In the genomic region with DNA sequence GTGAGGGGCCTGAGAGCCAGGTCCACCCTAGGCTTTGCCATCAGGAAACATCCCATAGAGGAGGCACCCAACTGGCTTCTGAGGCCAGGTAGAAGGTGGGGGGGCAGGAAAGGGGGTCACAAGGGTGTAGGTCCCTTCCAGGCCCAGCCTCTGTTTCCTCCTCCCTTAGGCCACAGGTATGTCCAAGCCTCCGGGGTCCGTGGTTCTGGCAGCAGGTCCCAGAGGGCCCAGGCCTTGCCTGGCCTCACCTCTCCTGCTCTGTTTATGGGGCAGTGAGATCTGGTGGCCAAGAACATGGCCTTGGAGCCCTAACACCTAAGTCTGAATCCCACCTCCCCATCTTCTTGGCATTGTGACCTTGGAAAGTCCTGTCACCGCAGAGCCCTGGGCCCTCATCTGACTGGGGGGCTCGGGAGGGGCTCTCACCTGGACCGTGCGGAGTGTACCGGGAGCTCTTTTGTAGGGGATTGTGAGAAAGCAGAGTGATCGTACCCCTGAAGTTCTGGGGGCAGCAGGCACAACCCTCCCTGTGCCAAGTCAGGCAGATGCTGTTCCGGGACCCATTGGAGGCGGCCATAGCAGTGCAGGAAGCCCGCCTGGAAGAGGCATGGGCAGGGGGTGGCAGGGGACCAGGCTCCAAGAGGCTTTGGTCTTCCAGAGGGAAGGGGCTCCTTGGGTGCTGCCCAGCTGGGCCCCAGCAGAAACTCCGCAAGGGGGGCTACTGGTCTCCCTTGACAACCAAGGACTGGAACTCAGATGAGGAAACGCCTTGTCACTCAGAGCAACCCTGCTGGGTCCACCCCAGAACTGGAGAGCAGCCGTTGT, we compare ENCODE assay signal across 24 cellular contexts. TPM values are rescaled to one million over a fixed set of nuclear protein-coding genes. Genes with fewer than 3 reads are reported as not detected.
DNase-seq lines count a peak whose midpoint lies in the region; ATAC-seq and TF ChIP-seq lines count a peak whose summit lies in the region.
"Had no signal": no experiment of that assay in that cellular context is flagged by ENCODE, and none has a peak within 500 bp of the region (broad histone marks: within the 10 kb centered on the region; RNA-seq: fewer than 3 reads in every experiment).

No MANE protein-coding gene starts in this region.

- H3K27ac ChIP-seq in PC-3 (ENCODE audit: low read length), result peak overlapping the region; percentile 74
- H3K27ac ChIP-seq in aorta (ENCODE audit: low read depth in 1 of 2, low read length in 2 of 2), result no peak overlapping the region
- H3K27ac ChIP-seq: heart left ventricle, neural progenitor cell, stomach had no signal

- H2AFZ ChIP-seq in PC-3 (ENCODE audit: low read length), result no peak overlapping the region
- H2AFZ ChIP-seq: neural progenitor cell had no signal

- H3K79me2 ChIP-seq in PC-3 (ENCODE audit: low read length), result peaks cover 45% of the 10 kb centered on the region

- H3K27me3 ChIP-seq in PC-3 (ENCODE audit: low read length), result no peaks in the 10 kb centered on the region
- no peaks in the 10 kb centered on the region for H3K27me3 ChIP-seq in aorta (ENCODE audit: control insufficient read depth in 1 of 2, insufficient read depth in 2 of 2, low read length in 1 of 2)
- H3K27me3 ChIP-seq: neural progenitor cell had no signal

- no peaks in the 10 kb centered on the region for H4K20me1 ChIP-seq in PC-3 (ENCODE audit: low read length)

- 86 to 88% methylated on average over 14 of the region's 14 CpGs for WGBS in aorta, 2 donors

- DNase-seq in cardiac septum (ENCODE audit: low spot score) (peak; percentile 64), left ventricle myocardium superior (no peak), PC-3 (no peak), mesenteric fat pad (ENCODE audit: low spot score) (peak; percentile 72), aorta (peak; percentile 41 to 62), OCI-M1 (lab: John Stamatoyannopoulos, UW) (no peak)
- no peak for DNase-seq in stimulated activated naive CD4-positive, alpha-beta T cell treated with Interleukin-2 at 50 U/mL for 16 hours (lab: John Stamatoyannopoulos, UW)
- DNase-seq: activated CD4-positive, alpha-beta T cell treated with anti-CD3 and anti-CD28 coated beads, Interleukin-2, amount 10 ng/mL, durations not matched to agents 7 days and 5 days; activated CD8-positive, alpha-beta memory T cell treated with anti-CD3 and anti-CD28 coated beads, Interleukin-2, amount 10 ng/mL, durations not matched to agents 7 days and 5 days; activated gamma-delta T cell treated with Interleukin-2 at 50 U/mL for 16 hours; dermis blood vessel endothelial cell; MM.1S; NCI-H1417 treated with DMSO at 0.1 percent for 48 hours; NCI-H2107; NCI-H510A; NK-92 treated with Interleukin-12 subunit alpha and Interleukin-12 subunit beta, amount 100 ng/mL, for 24 hours; stimulated activated CD4-positive, alpha-beta T cell treated with anti-CD3 and anti-CD28 coated beads, Interleukin-4, amount 100 ng/mL, for 4 hours; stomach; trophoblast cell had no signal

- H3K9me2 ChIP-seq in PC-3 (replicated peaks; ENCODE audit: low read length), result no peaks in the 10 kb centered on the region

- peaks cover 35% of the 10 kb centered on the region for H3K4me1 ChIP-seq in PC-3 (ENCODE audit: insufficient read depth, low read length)
- H3K4me1 ChIP-seq in aorta (ENCODE audit: control insufficient read depth in 1 of 2, insufficient read depth in 2 of 2, low read length in 2 of 2), result no peaks in the 10 kb centered on the region
- H3K4me1 ChIP-seq: neural progenitor cell, stomach had no signal

- H3K9ac ChIP-seq in PC-3 (ENCODE audit: low read length), result peak overlapping the region; percentile 49
- H3K9ac ChIP-seq: neural progenitor cell had no signal

- H3K36me3 ChIP-seq in PC-3 (ENCODE audit: low read depth, low read length) (peaks cover 18% of the 10 kb centered on the region; the same call in 1 of the 2 replicates), aorta (ENCODE audit: control insufficient read depth in 1 of 2, insufficient read depth in 2 of 2, low read length in 1 of 2) (no peaks in the 10 kb centered on the region)
- H3K36me3 ChIP-seq: heart left ventricle, neural progenitor cell, stomach had no signal

- H3F3A ChIP-seq in PC-3 (ENCODE audit: low read length, unreplicated experiment), result no peaks in the 10 kb centered on the region

- TF ChIP-seq CTCF in PC-3 (conservative IDR thresholded peaks at IDR 0.05; ENCODE audit: low read depth, low read length), result no peak

- no TSS peak for BruUV-seq in PC-3 (replicated peaks; lab: Mats Ljungman, UMichigan)

- H3K9me3 ChIP-seq in PC-3 (ENCODE audit: low read length) (no peaks in the 10 kb centered on the region), aorta (ENCODE audit: control insufficient read depth, low read length) (no peaks in the 10 kb centered on the region)
- H3K9me3 ChIP-seq: heart left ventricle, stomach had no signal

- intact Hi-C loops in cardiac septum (cut with DNase I), result no loop called here
- intact Hi-C loops in left ventricle myocardium superior (cut with micrococcal nuclease), result no loop called here
- intact Hi-C loops in PC-3 (cut with micrococcal nuclease), result no loop called here
- intact Hi-C loops in aorta (cut with DNase I), result no loop called here

- no peak for ATAC-seq in left ventricle myocardium superior
- no peak for ATAC-seq in PC-3
- no peak for ATAC-seq in aorta (ENCODE audit: low FRiP score)
- ATAC-seq in HG03565 (IDR thresholded peaks at IDR 0.05; ENCODE audit: unreplicated experiment), result no peak
- ATAC-seq: activated CD8-positive, alpha-beta memory T cell treated with anti-CD3 and anti-CD28 coated beads, Interleukin-2, amount 10 ng/mL, durations not matched to agents 7 days and 5 days had no signal

- H3K4me3 ChIP-seq in PC-3 (ENCODE audit: low read length) (no peak overlapping the region), aorta (ENCODE audit: low read length in 2 of 2) (no peak overlapping the region)
- H3K4me3 ChIP-seq: heart left ventricle, neural progenitor cell, stomach had no signal

- CTCF ChIA-PET in PC-3 (lab: Charles Lee), result no interaction called here

- H3K4me2 ChIP-seq in PC-3 (ENCODE audit: low read length), result peak overlapping the region; percentile 61
- H3K4me2 ChIP-seq: neural progenitor cell had no signal

- POLR2A ChIA-PET in PC-3 (lab: Charles Lee; ENCODE audit: unreplicated experiment), result no interaction called here

RNA-seq across cellular contexts. Expression of a gene that starts 21.4 kb away (rescaled TPM):
- total RNA-seq in cardiac septum (0.19 TPM), left ventricle myocardium superior (0.25 TPM), PC-3 (2014; rRNA removed) (0.92 and 1.0 TPM in 2 replicates), mesenteric fat pad (not detected), aorta (under 1 TPM in 1 of 2 donors, not detected in 1; 0.16 TPM)
- 1 to 10 TPM in 1 of 2 donors, under 1 TPM in 1; 0.63 to 3.7 TPM for polyA plus RNA-seq in aorta
- total RNA-seq: activated CD4-positive, alpha-beta T cell treated with anti-CD3 and anti-CD28 coated beads, Interleukin-2, amount 10 ng/mL, durations not matched to agents 7 days and 5 days; activated CD8-positive, alpha-beta memory T cell treated with anti-CD3 and anti-CD28 coated beads, Interleukin-2, amount 10 ng/mL, durations not matched to agents 7 days and 5 days; dermis blood vessel endothelial cell; fibroblast of villous mesenchyme; stomach; T-helper 2 cell treated with Interferon-gamma antibody and Interleukin-4, amounts not matched to agents 100 ng/mL and 5 ng/mL, for 36 hours had no signal

RNA-seq across cellular contexts. Expression of a gene that starts 50.8 kb away (rescaled TPM):
- total RNA-seq in cardiac septum (207 TPM), left ventricle myocardium superior (274 TPM), PC-3 (2014; rRNA removed) (4.6 and 5.0 TPM in 2 replicates), mesenteric fat pad (70.6 TPM), aorta (100 to 1,000 TPM; 189 to 248 TPM)
- 1,000 to 10,000 TPM in 1 of 2 donors, 100 to 1,000 TPM in 1; 188 to 2,193 TPM for polyA plus RNA-seq in aorta

Comparison
In these comparisons a context has a peak if more than half of its experiments do, and no peak if none do; other contexts are left out.
1. DNase-seq: peak in cardiac septum (single experiment), mesenteric fat pad (single experiment) and aorta (2 of 2); none in left ventricle myocardium superior (single experiment), PC-3 (single experiment), OCI-M1 (single experiment) and stimulated activated naive CD4-positive, alpha-beta T cell treated with Interleukin-2 at 50 U/mL for 16 hours (single experiment).
2. RNA of a gene that starts 50.8 kb away (total RNA-seq): 274 TPM in left ventricle myocardium superior (single experiment), 189 to 248 TPM in aorta, 207 TPM in cardiac septum (single experiment) and 70.6 TPM in mesenteric fat pad (single experiment); 4.6 to 5.0 TPM in PC-3; every median in the first group is over 10 times any median in the second.